In the genomic region with DNA sequence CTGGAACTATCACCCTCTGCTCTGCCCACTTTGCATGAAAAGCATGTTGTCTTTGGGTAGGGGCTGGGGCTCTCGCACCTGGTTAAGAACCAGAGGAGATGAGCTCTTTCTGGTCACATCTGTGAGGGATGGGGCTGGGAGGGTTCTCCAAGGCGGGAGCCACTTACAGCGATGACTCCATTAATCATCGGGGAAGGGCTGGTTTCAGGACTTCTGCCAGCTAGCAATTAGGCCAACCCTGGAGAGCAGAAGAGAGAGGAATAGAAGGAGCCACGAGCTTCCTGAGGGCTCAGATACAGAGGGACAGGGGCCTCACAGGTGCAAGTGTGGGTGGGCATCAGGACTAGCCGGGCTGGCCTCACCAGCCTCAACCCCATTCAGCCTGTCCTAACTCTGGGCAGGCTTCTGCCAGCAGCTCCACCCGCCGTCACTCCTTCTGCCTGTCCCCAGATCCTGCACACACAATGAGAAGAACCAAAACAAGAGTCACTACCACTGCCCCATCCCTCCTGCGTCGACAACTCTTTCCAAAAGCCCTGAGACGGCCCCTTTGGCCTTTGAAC, we compare ENCODE assay signal across 11 cellular contexts. TPM values are rescaled to one million over a fixed set of nuclear protein-coding genes. Genes with fewer than 3 reads are reported as not detected.
DNase-seq lines count a peak whose midpoint lies in the region; ATAC-seq and TF ChIP-seq lines count a peak whose summit lies in the region.
"Had no signal": no experiment of that assay in that cellular context is flagged by ENCODE, and none has a peak within 500 bp of the region (broad histone marks: within the 10 kb centered on the region; RNA-seq: fewer than 3 reads in every experiment).

No MANE protein-coding gene starts in this region.

- H3K9me3 ChIP-seq in RWPE2 (ENCODE audit: severe bottlenecking), result no peaks in the 10 kb centered on the region
- no peaks in the 10 kb centered on the region for H3K9me3 ChIP-seq in stomach smooth muscle (ENCODE audit: control insufficient read depth in 2 of 2, low read length in 2 of 2)

- ATAC-seq in RWPE2 (ENCODE audit: low read depth) (no peak), left cardiac atrium (peak; percentile 6 to 26)
- ATAC-seq: activated CD4-positive, alpha-beta T cell treated with anti-CD3 and anti-CD28 coated beads for 36 hours; activated naive CD8-positive, alpha-beta T cell treated with anti-CD3 and anti-CD28 coated beads, Interleukin-2, amount 50 U/mL, for 24 hours had no signal

- no peak for TF ChIP-seq CTCF in RWPE2 (IDR thresholded peaks at IDR 0.05; ENCODE audit: poor library complexity, severe bottlenecking)

- peak; percentile 9 for DNase-seq in NCI-H1092 treated with DMSO at 0.1 percent for 48 hours (lab: John Stamatoyannopoulos, UW)
- no peak for DNase-seq in NCI-H1092 (lab: John Stamatoyannopoulos, UW)
- peak; percentile 15 for DNase-seq in RWPE2 (ENCODE audit: low spot score)
- DNase-seq in left cardiac atrium, result peak; percentile 36
- DNase-seq in T-helper 1 cell, result no peak
- DNase-seq in GDM1 (lab: John Stamatoyannopoulos, UW), result no peak
- DNase-seq in central memory CD4-positive, alpha-beta T cell, result no peak
- DNase-seq: activated CD4-positive, alpha-beta T cell treated with anti-CD3 and anti-CD28 coated beads for 36 hours; activated naive CD8-positive, alpha-beta T cell treated with anti-CD3 and anti-CD28 coated beads, Interleukin-2, amount 50 U/mL, for 24 hours; RPMI8226 had no signal

- peak overlapping the region; percentile 8 for H3K27ac ChIP-seq in RWPE2 (ENCODE audit: poor library complexity, severe bottlenecking)
- peak overlapping the region; percentile 71 for H3K27ac ChIP-seq in stomach smooth muscle (ENCODE audit: low read length)

- H3K27me3 ChIP-seq in RWPE2 (ENCODE audit: insufficient read depth, poor library complexity, severe bottlenecking) (no peaks in the 10 kb centered on the region), stomach smooth muscle (ENCODE audit: control insufficient read depth in 1 of 2, insufficient read depth in 2 of 2, low read length in 2 of 2) (no peaks in the 10 kb centered on the region)

- H3K4me1 ChIP-seq in RWPE2 (ENCODE audit: insufficient read depth, poor library complexity, severe bottlenecking), result peaks cover 6% of the 10 kb centered on the region
- H3K4me1 ChIP-seq in stomach smooth muscle (ENCODE audit: control insufficient read depth, insufficient read depth, low read length), result peaks cover 59% of the 10 kb centered on the region

- peak overlapping the region in 1 of 2 donors; percentile 42 for H3K9ac ChIP-seq in stomach smooth muscle (ENCODE audit: low read length in 2 of 2)

- H3K4me3 ChIP-seq in RWPE2 (ENCODE audit: severe bottlenecking) (no peak overlapping the region), stomach smooth muscle (ENCODE audit: low read length in 2 of 2) (peak overlapping the region in 1 of 2 donors; percentile 8)

- H3K36me3 ChIP-seq in RWPE2 (ENCODE audit: low read depth) (no peaks in the 10 kb centered on the region), stomach smooth muscle (ENCODE audit: control insufficient read depth in 2 of 2, insufficient read depth in 2 of 2, low read length in 2 of 2) (peaks cover 24 to 26% of the 10 kb centered on the region in 2 donors)

- intact Hi-C loops in left cardiac atrium (cut with DNase I), result no loop called here

RNA-seq across cellular contexts. Expression of a gene that starts 8.4 kb away (rescaled TPM):
- total RNA-seq in left cardiac atrium, result 100 to 1,000 TPM; 244 to 352 TPM

RNA-seq across cellular contexts. Expression of a gene that starts 43.7 kb away (rescaled TPM):
- not detected for total RNA-seq in left cardiac atrium
- total RNA-seq: activated CD4-positive, alpha-beta T cell treated with anti-CD3 and anti-CD28 coated beads for 36 hours had no signal

Comparison
In these comparisons a context has a peak if more than half of its experiments do, and no peak if none do; other contexts are left out.
1. DNase-seq: peak in NCI-H1092 treated with DMSO at 0.1 percent for 48 hours (single experiment), RWPE2 (single experiment) and left cardiac atrium (single experiment); none in NCI-H1092 (single experiment), T-helper 1 cell (0 of 5), GDM1 (single experiment) and central memory CD4-positive, alpha-beta T cell (single experiment).